16 cellular contexts compared by ENCODE assay signal in genomic region chr3:189688296-189688695, GRCh38.
DNase-seq lines count a peak whose midpoint lies in the region; ATAC-seq lines count a peak whose summit lies in the region.
"Had no signal": no experiment of that assay in that cellular context is flagged by ENCODE, and none has a peak within 500 bp of the region (broad histone marks: within the 10 kb centered on the region; RNA-seq: fewer than 3 reads in every experiment).

No MANE protein-coding gene starts in this region.

- DNase-seq in NCI-H1092 treated with DMSO at 0.1 percent for 48 hours (lab: John Stamatoyannopoulos, UW) (peak; percentile 50), NCI-H1092 (lab: John Stamatoyannopoulos, UW) (no peak), NCI-H82 treated with DMSO at 0.1 percent for 48 hours (lab: John Stamatoyannopoulos, UW; ENCODE audit: unreplicated experiment) (peak; percentile 31), left kidney (ENCODE audit: low read depth, low spot score) (peak; percentile 58), COR-L47 (lab: John Stamatoyannopoulos, UW) (no peak), T1000 (lab: John Stamatoyannopoulos, UW) (no peak), foreskin melanocyte (no peak)
- DNase-seq: activated CD4-positive, alpha-beta memory T cell treated with anti-CD3 and anti-CD28 coated beads for 36 hours; activated T-cell treated with anti-CD3 and anti-CD28 coated beads, Interleukin-2, amount 50 U/mL, for 24 hours; mucosa of descending colon; MV-4-11; SHP77 treated with DMSO at 0.1 percent for 48 hours; transverse colon had no signal

- ATAC-seq in HG03432 (IDR thresholded peaks at IDR 0.05; ENCODE audit: unreplicated experiment) = peak; percentile 63
- ATAC-seq: mucosa of descending colon; stimulated activated memory B cell treated with anti-CD40 and anti-IgM and Interleukin-4, amounts not matched to agents 10 μg/mL and 1 μg/mL and 100 μg/mL, for 72 hours; WTC11 had no signal

Comparison
In these comparisons a context has a peak if more than half of its experiments do, and no peak if none do; other contexts are left out.
1. DNase-seq: peak in NCI-H1092 treated with DMSO at 0.1 percent for 48 hours (single experiment), NCI-H82 treated with DMSO at 0.1 percent for 48 hours (single experiment) and left kidney (single experiment); none in NCI-H1092 (single experiment), COR-L47 (single experiment), T1000 (single experiment) and foreskin melanocyte (single experiment).